ENCODE assay signal across 10 cellular contexts in genomic region chr6:111993342-111993741, GRCh38.
DNase-seq lines count a peak whose midpoint lies in the region; ATAC-seq, FAIRE-seq and TF ChIP-seq lines count a peak whose summit lies in the region.
"Had no signal": no experiment of that assay in that cellular context is flagged by ENCODE, and none has a peak within 500 bp of the region (broad histone marks: within the 10 kb centered on the region; RNA-seq: fewer than 3 reads in every experiment).

No MANE protein-coding gene starts in this region.

- H4K20me1 ChIP-seq in GM12878 (ENCODE audit: control insufficient read depth, insufficient read depth) = no peaks in the 10 kb centered on the region

- no peak overlapping the region for H3K4me3 ChIP-seq in GM12878
- H3K4me3 ChIP-seq in foreskin fibroblast (ENCODE audit: low read depth in 1 of 2, low read length in 2 of 2) = no peak overlapping the region
- H3K4me3 ChIP-seq: left ventricle myocardium inferior, tibial artery had no signal

- H3K27me3 ChIP-seq in GM12878 (replicated peaks in 1 of 2; ENCODE audit: control insufficient read depth in 2 of 2, insufficient read depth in 2 of 2, low read length in 1 of 2) = no peaks in the 10 kb centered on the region

- in situ Hi-C loops in GM12878 (cut with MboI) = no loop called here

- TF ChIP-seq CTCF in GM12878 (IDR thresholded peaks at IDR 0.05 in 2 of 3, conservative IDR thresholded peaks at IDR 0.05 in 1 of 3; ENCODE audit: control insufficient read depth in 2 of 3, extremely low read depth in 1 of 3, insufficient read depth in 1 of 3, low read depth in 3 of 3, low read length in 3 of 3) = no peak
- TF ChIP-seq CTCF in foreskin fibroblast (IDR thresholded peaks at IDR 0.05; ENCODE audit: low read depth, low read length) = no peak

- RAD21 ChIA-PET in GM12878 (lab: Charles Lee; ENCODE audit: unreplicated experiment) = interaction anchor here (0.9 to 3.2 kb wide), 8 partner anchors 50 to 283 kb away, joined by 3 to 14 read pairs (median 5); no protein-coding TSS in a partner anchor

- POLR2A ChIA-PET in GM12878 (lab: Charles Lee) = interaction anchor here (0.8 to 2.1 kb wide), 3 partner anchors 229 to 271 kb away, joined by 3 to 9 read pairs (median 3); no protein-coding TSS in a partner anchor

- 65% methylated on average over 6 of the region's 6 CpGs for WGBS in GM12878 (ENCODE audit: insufficient coverage, insufficient replicate concordance, low lambda C conversion rate, missing lambda C conversion rate)

- H2AFZ ChIP-seq in GM12878 (ENCODE audit: control insufficient read depth, low read depth, low read length) = peak overlapping the region; percentile 76

- no peak for TF ChIP-seq RAD21 in GM12878 (IDR thresholded peaks at IDR 0.05; ENCODE audit: insufficient read depth, low read depth, low read length)

- H3K4me1 ChIP-seq in GM12878 (ENCODE audit: control insufficient read depth, insufficient read depth, low read length) = peaks cover 47% of the 10 kb centered on the region
- H3K4me1 ChIP-seq: left ventricle myocardium inferior had no signal

- no peaks in the 10 kb centered on the region for H3K79me2 ChIP-seq in GM12878 (ENCODE audit: control insufficient read depth, insufficient read depth, low read length)

- BruUV-seq in GM12878 (replicated peaks; lab: Mats Ljungman, UMichigan) = no TSS peak

- peak overlapping the region; percentile 25; the same call in 1 of the 2 replicates for H3K9ac ChIP-seq in GM12878 (ENCODE audit: control insufficient read depth, insufficient read depth, low read length)

- H3K4me2 ChIP-seq in GM12878 (ENCODE audit: control insufficient read depth, insufficient read depth) = peak overlapping the region; percentile 32; the same call in 1 of the 2 replicates

- intact Hi-C loops in GM12878 (cut with micrococcal nuclease; ENCODE audit: unreplicated experiment) = loop anchor here (1.0 kb wide), 1 partner anchor 120 kb away; the partner anchor contains the start of gene FYN

- CTCF ChIA-PET in GM12878 (lab: Yijun Ruan, JAX) = interaction anchor here (0.7 to 3.6 kb wide), 14 partner anchors 10 to 344 kb away, joined by 3 to 35 read pairs (median 4); no protein-coding TSS in a partner anchor

- TF ChIP-seq POLR2A in GM12878 (IDR thresholded peaks at IDR 0.05; ENCODE audit: low read depth, low read length) = no peak

- SMC1A ChIA-PET in GM12878 (lab: Charles Lee; ENCODE audit: uncharacterized antibody, unreplicated experiment) = interaction anchor here (0.7 to 3.6 kb wide), 20 partner anchors 22 to 734 kb away, joined by 3 to 29 read pairs (median 6); partner anchors contain the start of gene FYN

- H3K9me3 ChIP-seq in GM12878 (replicated peaks; ENCODE audit: control insufficient read depth, insufficient read depth, low read length) = no peaks in the 10 kb centered on the region; the same call in 2 of the 3 replicates
- H3K9me3 ChIP-seq: left ventricle myocardium inferior, tibial artery had no signal

- H3K27ac ChIP-seq in GM12878 (ENCODE audit: control insufficient read depth, insufficient read depth) = peak overlapping the region; percentile 80
- H3K27ac ChIP-seq: left ventricle myocardium inferior, tibial artery had no signal

- no peak for TF ChIP-seq EP300 in GM12878 (IDR thresholded peaks at IDR 0.05; ENCODE audit: borderline replicate concordance in 1 of 2, control insufficient read depth in 1 of 2, low read depth in 2 of 2, low read length in 2 of 2)

- DNase-seq in DMS79 (lab: John Stamatoyannopoulos, UW) (peak; percentile 77), NCI-H345 treated with DMSO at 0.1 percent for 48 hours (lab: John Stamatoyannopoulos, UW; ENCODE audit: unreplicated experiment) (peak; percentile 85), GM12878 (ENCODE audit: low read depth, low spot score) (no peak), foreskin fibroblast (no peak)
- DNase-seq: left ventricle myocardium inferior, tibial artery had no signal

- no peaks in the 10 kb centered on the region for H3K36me3 ChIP-seq in GM12878 (ENCODE audit: control insufficient read depth in 2 of 2, insufficient read depth in 2 of 2, low read length in 1 of 2)
- H3K36me3 ChIP-seq: left ventricle myocardium inferior, tibial artery had no signal

- FAIRE-seq in GM12878 (lab: Jason Lieb, UNC) = no peak
- FAIRE-seq: D721Med had no signal

- peak; percentile 3 for ATAC-seq in HG02981 (IDR thresholded peaks at IDR 0.05; ENCODE audit: unreplicated experiment)
- peak; percentile 5 for ATAC-seq in GM12878
- ATAC-seq in GM21360 (IDR thresholded peaks at IDR 0.05; ENCODE audit: unreplicated experiment) = no peak
- no peak for ATAC-seq in HG02623 (IDR thresholded peaks at IDR 0.05; ENCODE audit: unreplicated experiment)

TF ChIP-seq in GM12878, 131 proteins besides CTCF, POLR2A, EP300 and RAD21:
- 0 out of 2 replicates have a peak, but pooled peaks have one; percentile 37 for TF ChIP-seq TCF12 (IDR thresholded peaks at IDR 0.05; ENCODE audit: low read depth, low read length)
- no peak for TF ChIP-seq NFIC (IDR thresholded peaks at IDR 0.05; ENCODE audit: low read depth, low read length)

Comparison
In these comparisons a context has a peak if more than half of its experiments do, and no peak if none do; other contexts are left out.
1. DNase-seq: peak in DMS79 (single experiment) and NCI-H345 treated with DMSO at 0.1 percent for 48 hours (single experiment); none in GM12878 (single experiment) and foreskin fibroblast (0 of 2).
2. ATAC-seq: peak in HG02981 (single experiment) and GM12878 (single experiment); none in GM21360 (single experiment) and HG02623 (single experiment).